1 cellular context compared by ENCODE assay signal in the genomic region with DNA sequence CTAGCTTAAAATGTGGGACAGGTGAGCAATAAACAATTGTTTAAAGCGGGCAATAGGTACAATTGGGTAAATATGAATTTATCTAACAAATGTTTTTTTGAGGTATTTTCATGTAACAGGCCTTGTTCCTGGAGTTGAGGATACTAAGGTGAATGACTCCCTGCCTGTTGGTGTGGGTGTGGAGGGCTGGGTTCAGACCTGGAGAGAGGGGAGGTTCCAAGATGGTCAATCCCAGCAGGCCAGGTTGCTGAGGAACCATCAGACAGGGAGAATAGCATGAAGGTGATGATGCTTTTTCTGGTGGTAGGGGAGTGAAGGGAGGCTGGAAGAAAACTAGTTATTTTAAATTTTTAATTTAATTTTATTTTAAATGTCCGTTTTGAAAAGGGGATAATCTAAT.
TF ChIP-seq lines count a peak whose summit lies in the region.

No MANE protein-coding gene starts in this region.

TF ChIP-seq in WTC11, 78 proteins besides CTCF, POLR2A, EP300 and RAD21:
- TF ChIP-seq ZNF512 (CRISPR knock-in tag; IDR thresholded peaks at IDR 0.05; ENCODE audit: borderline replicate concordance) (no peak), FOXJ3 (CRISPR knock-in tag; IDR thresholded peaks at IDR 0.05; ENCODE audit: borderline replicate concordance) (no peak)
